ENCODE assay signal across 24 cellular contexts in the genomic region with DNA sequence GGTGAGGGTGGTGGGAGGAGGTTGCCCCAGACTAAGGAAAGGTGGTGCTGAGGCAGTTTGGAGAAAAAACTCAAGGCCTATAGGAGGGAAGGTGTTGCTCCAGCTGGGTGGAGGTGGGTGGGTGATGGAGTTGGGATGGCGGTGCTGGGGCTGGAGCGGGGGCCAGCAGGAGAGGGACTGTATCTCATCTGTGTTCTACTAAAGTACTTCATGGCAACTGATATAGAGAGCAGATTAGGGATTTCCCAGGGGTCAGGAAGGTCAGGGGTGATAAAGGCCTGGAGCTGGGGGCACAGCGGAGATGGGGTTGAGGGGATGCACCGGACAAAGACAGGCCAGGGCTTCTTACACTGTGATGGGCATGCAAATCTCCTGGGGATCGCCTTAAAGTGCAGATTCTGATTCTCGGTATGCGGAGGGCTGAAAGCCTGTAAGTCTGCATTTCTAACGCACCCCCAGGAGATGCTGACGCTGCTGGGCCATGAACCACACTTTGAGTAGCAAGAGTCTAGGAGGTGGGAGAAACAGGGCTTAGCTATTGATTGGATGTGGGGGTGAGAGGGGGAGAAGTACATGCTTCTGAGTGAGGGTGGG. TPM values are rescaled to one million over a fixed set of nuclear protein-coding genes. Genes with fewer than 3 reads are reported as not detected.
A peak's percentile ranks its signal among the peaks of the same experiment; 100 is the strongest.
DNase-seq lines count a peak whose midpoint lies in the region; ATAC-seq, FAIRE-seq and TF ChIP-seq lines count a peak whose summit lies in the region.
"Had no signal": no experiment of that assay in that cellular context is flagged by ENCODE, and none has a peak within 500 bp of the region (broad histone marks: within the 10 kb centered on the region; RNA-seq: fewer than 3 reads in every experiment).

No MANE protein-coding gene starts in this region.

- H3K27ac ChIP-seq in RWPE2 (ENCODE audit: poor library complexity, severe bottlenecking) (no peak overlapping the region), substantia nigra (ENCODE audit: low read depth, low read length, poor library complexity, severe bottlenecking) (peak overlapping the region; percentile 81), kidney (ENCODE audit: low read depth in 2 of 2, low read length in 2 of 2) (no peak overlapping the region)

- no peaks in the 10 kb centered on the region for H3K36me3 ChIP-seq in RWPE2 (ENCODE audit: low read depth)
- no peaks in the 10 kb centered on the region for H3K36me3 ChIP-seq in kidney (ENCODE audit: control insufficient read depth in 1 of 2, insufficient read depth in 2 of 2, low read length in 2 of 2)
- H3K36me3 ChIP-seq: BE2C, MG63 had no signal

- H3K9me3 ChIP-seq in RWPE2 (ENCODE audit: severe bottlenecking) (no peaks in the 10 kb centered on the region), kidney (ENCODE audit: control insufficient read depth in 1 of 2, low read length in 2 of 2) (no peaks in the 10 kb centered on the region)
- H3K9me3 ChIP-seq: BE2C, MG63 had no signal

- no peak for ATAC-seq in RWPE2 (ENCODE audit: low read depth)
- ATAC-seq: HCT116 had no signal

- H3K4me1 ChIP-seq in RWPE2 (ENCODE audit: insufficient read depth, poor library complexity, severe bottlenecking) (peaks cover under 1% of the 10 kb centered on the region), kidney (ENCODE audit: control insufficient read depth in 1 of 2, insufficient read depth in 1 of 2, low read depth in 1 of 2, low read length in 2 of 2) (peaks cover 0 to 4% of the 10 kb centered on the region in 2 donors)
- H3K4me1 ChIP-seq: BE2C had no signal

- peaks cover 19% of the 10 kb centered on the region for H3K27me3 ChIP-seq in RWPE2 (ENCODE audit: insufficient read depth, poor library complexity, severe bottlenecking)
- H3K27me3 ChIP-seq: BE2C, MG63 had no signal

- no peak overlapping the region for H3K4me3 ChIP-seq in RWPE2 (ENCODE audit: severe bottlenecking)
- no peak overlapping the region for H3K4me3 ChIP-seq in kidney (ENCODE audit: low read length in 2 of 2)
- H3K4me3 ChIP-seq: MG63 had no signal

- no peak for TF ChIP-seq CTCF in RWPE2 (IDR thresholded peaks at IDR 0.05; ENCODE audit: poor library complexity, severe bottlenecking)
- TF ChIP-seq CTCF in kidney (IDR thresholded peaks at IDR 0.05; ENCODE audit: borderline replicate concordance, extremely low read depth, insufficient read depth), result no peak

- DNase-seq in activated naive CD4-positive, alpha-beta T cell treated with anti-CD3 and anti-CD28 coated beads, Interleukin-2, amount 50 U/mL, for 16 hours, result peak; percentile 5
- DNase-seq in activated naive CD4-positive, alpha-beta T cell treated with Interleukin-2 at 50 U/mL for 16 hours, result no peak
- DNase-seq in RWPE2 (ENCODE audit: low spot score) (peak; percentile 14), posterior vena cava (ENCODE audit: low spot score) (peak; percentile 64), substantia nigra (lab: John Stamatoyannopoulos, UW) (no peak), NCI-H510A (lab: John Stamatoyannopoulos, UW) (no peak), kidney (no peak), superior temporal gyrus (ENCODE audit: extremely low spot score) (no peak)
- DNase-seq: BE2C; CD4-positive, CD25-positive, alpha-beta regulatory T cell; COR-L47; Kasumi-1; MG63; NCI-H1048; NCI-H1436; NCI-H1930; NCI-H526 treated with DMSO at 0.1 percent for 48 hours; NK-92 treated with Interleukin-12 subunit alpha and Interleukin-12 subunit beta, amount 100 ng/mL, for 24 hours; SHP77 had no signal

- FAIRE-seq in kidney (lab: Jason Lieb, UNC), result no peak
- FAIRE-seq: A204.1, G401.6, RCC 7860 had no signal

- intact Hi-C loops in posterior vena cava (cut with DNase I) (no loop called here), kidney (cut with DNase I) (no loop called here)

- no peak overlapping the region for H3K9ac ChIP-seq in kidney (ENCODE audit: low read length in 2 of 2)

RNA-seq across cellular contexts. Expression of a gene that starts 4.2 kb away (rescaled TPM):
- total RNA-seq in posterior vena cava (not detected), kidney (not detected)
- not detected for polyA plus RNA-seq in kidney (ENCODE audit: insufficient read depth, low read depth, low replicate concordance)
- total RNA-seq: CD4-positive, CD25-positive, alpha-beta regulatory T cell; OCI-LY7 had no signal
- polyA plus RNA-seq: CD4-positive, CD25-positive, alpha-beta regulatory T cell had no signal

RNA-seq across cellular contexts. Expression of a gene that starts 13.1 kb away (rescaled TPM):
- 1 to 10 TPM in 1 of 2 donors, under 1 TPM in 1; 0.65 to 1.0 TPM for total RNA-seq in posterior vena cava
- not detected for total RNA-seq in kidney
- not detected for polyA plus RNA-seq in kidney (ENCODE audit: insufficient read depth, low read depth, low replicate concordance)
- total RNA-seq: CD4-positive, CD25-positive, alpha-beta regulatory T cell; OCI-LY7 had no signal
- polyA plus RNA-seq: CD4-positive, CD25-positive, alpha-beta regulatory T cell had no signal

RNA-seq across cellular contexts. Expression of a gene that starts 36.0 kb away (rescaled TPM):
- total RNA-seq in posterior vena cava (100 to 1,000 TPM in 1 of 2 donors, 10 to 100 TPM in 1; 83.8 to 109 TPM), kidney (26.6 TPM)
- 7.8 TPM for polyA plus RNA-seq in kidney (ENCODE audit: insufficient read depth, low read depth, low replicate concordance)
- polyA plus RNA-seq: CD4-positive, CD25-positive, alpha-beta regulatory T cell had no signal

Comparison
In these comparisons a context has a peak if more than half of its experiments do, and no peak if none do; other contexts are left out.
1. DNase-seq: peak in activated naive CD4-positive, alpha-beta T cell treated with anti-CD3 and anti-CD28 coated beads, Interleukin-2, amount 50 U/mL, for 16 hours (single experiment), RWPE2 (single experiment) and posterior vena cava (single experiment); none in activated naive CD4-positive, alpha-beta T cell treated with Interleukin-2 at 50 U/mL for 16 hours (single experiment), substantia nigra (0 of 49), NCI-H510A (single experiment), kidney (single experiment) and superior temporal gyrus (single experiment).